ENCODE assay signal across 1 cellular context in the genomic region with DNA sequence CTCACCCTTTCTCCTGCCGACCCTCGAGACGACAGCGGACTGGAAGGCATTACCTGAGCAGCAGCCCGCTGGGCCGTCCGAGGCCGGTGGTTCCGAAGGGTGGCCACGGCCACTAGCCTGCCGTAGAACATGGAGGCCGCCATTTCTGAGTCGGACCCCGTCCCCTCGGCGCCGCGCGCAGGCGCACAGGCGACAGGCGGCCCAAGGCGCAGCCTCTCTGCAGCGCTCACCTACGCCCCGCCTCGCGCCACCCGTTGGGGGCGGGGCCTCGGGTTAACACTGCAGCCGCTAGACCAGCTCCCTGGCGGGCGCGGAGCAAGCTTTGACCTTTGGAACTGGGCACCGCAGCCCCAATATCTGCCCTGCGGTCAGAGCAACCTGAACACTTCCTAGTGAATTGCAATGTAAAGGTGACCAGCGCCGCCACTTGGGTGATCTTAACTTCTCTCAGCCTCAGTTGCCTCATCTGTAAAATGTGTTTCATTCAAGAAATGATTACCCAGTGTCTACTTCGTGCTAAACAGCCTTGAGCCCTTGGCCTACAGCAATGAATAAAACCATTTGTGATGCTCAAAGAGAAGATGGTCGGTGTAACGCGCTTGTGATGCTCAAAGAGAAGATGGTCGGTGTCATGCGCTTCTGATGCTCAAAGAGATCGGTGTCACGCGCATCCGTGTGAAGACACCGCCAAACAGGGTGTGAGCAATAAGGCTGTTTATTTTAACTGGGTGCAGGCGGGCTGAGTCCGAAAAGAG.
TF ChIP-seq lines count a peak whose summit lies in the region.

A gene (minus strand): TSS at position 147 of the 755 bp plus-strand sequence. CDS start 4 bp downstream, at position 143.

TF ChIP-seq in HepG2, 621 proteins besides CTCF, POLR2A, EP300 and RAD21 (continued from another document):
- TF ChIP-seq, protein P1, sequence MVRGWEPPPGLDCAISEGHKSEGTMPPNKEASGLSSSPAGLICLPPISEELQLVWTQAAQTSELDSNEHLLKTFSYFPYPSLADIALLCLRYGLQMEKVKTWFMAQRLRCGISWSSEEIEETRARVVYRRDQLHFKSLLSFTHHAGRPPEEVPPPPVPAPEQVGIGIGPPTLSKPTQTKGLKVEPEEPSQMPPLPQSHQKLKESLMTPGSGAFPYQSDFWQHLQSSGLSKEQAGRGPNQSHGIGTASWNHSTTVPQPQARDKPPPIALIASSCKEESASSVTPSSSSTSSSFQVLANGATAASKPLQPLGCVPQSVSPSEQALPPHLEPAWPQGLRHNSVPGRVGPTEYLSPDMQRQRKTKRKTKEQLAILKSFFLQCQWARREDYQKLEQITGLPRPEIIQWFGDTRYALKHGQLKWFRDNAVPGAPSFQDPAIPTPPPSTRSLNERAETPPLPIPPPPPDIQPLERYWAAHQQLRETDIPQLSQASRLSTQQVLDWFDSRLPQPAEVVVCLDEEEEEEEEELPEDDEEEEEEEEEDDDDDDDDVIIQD (CRISPR knock-in tag; IDR thresholded peaks at IDR 0.05; ENCODE audit: low read depth) = peak; percentile 50; the same call in 1 of the 2 replicates
- peak; percentile 65; the same call in 1 of the 2 replicates for TF ChIP-seq NCOR1 (IDR thresholded peaks at IDR 0.05; ENCODE audit: borderline replicate concordance, low read length)
- no peak for TF ChIP-seq ARHGAP35 (CRISPR knock-in tag; IDR thresholded peaks at IDR 0.05; ENCODE audit: borderline replicate concordance)
- TF ChIP-seq ZBTB38 (CRISPR knock-in tag; IDR thresholded peaks at IDR 0.05) = peak; percentile 56; the same call in 1 of the 2 replicates
- TF ChIP-seq, protein P2, sequence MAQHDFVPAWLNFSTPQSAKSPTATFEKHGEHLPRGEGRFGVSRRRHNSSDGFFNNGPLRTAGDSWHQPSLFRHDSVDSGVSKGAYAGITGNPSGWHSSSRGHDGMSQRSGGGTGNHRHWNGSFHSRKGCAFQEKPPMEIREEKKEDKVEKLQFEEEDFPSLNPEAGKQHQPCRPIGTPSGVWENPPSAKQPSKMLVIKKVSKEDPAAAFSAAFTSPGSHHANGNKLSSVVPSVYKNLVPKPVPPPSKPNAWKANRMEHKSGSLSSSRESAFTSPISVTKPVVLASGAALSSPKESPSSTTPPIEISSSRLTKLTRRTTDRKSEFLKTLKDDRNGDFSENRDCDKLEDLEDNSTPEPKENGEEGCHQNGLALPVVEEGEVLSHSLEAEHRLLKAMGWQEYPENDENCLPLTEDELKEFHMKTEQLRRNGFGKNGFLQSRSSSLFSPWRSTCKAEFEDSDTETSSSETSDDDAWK (CRISPR knock-in tag; IDR thresholded peaks at IDR 0.05) = no peak
- TF ChIP-seq MED1 (CRISPR knock-in tag; IDR thresholded peaks at IDR 0.05) = peak; percentile 76
- TF ChIP-seq ZNF264 (CRISPR knock-in tag; IDR thresholded peaks at IDR 0.05) = peak; percentile 56; the same call in 1 of the 2 replicates
- TF ChIP-seq EHMT2 (IDR thresholded peaks at IDR 0.05; ENCODE audit: borderline replicate concordance, low read depth, low read length) = no peak
- TF ChIP-seq, protein P3, sequence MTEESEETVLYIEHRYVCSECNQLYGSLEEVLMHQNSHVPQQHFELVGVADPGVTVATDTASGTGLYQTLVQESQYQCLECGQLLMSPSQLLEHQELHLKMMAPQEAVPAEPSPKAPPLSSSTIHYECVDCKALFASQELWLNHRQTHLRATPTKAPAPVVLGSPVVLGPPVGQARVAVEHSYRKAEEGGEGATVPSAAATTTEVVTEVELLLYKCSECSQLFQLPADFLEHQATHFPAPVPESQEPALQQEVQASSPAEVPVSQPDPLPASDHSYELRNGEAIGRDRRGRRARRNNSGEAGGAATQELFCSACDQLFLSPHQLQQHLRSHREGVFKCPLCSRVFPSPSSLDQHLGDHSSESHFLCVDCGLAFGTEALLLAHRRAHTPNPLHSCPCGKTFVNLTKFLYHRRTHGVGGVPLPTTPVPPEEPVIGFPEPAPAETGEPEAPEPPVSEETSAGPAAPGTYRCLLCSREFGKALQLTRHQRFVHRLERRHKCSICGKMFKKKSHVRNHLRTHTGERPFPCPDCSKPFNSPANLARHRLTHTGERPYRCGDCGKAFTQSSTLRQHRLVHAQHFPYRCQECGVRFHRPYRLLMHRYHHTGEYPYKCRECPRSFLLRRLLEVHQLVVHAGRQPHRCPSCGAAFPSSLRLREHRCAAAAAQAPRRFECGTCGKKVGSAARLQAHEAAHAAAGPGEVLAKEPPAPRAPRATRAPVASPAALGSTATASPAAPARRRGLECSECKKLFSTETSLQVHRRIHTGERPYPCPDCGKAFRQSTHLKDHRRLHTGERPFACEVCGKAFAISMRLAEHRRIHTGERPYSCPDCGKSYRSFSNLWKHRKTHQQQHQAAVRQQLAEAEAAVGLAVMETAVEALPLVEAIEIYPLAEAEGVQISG (CRISPR knock-in tag; IDR thresholded peaks at IDR 0.05) = peak; percentile 64; the same call in 1 of the 2 replicates
- 0 out of 2 replicates have a peak, but pooled peaks have one; percentile 52 for TF ChIP-seq ZNF746 (CRISPR knock-in tag; IDR thresholded peaks at IDR 0.05)
- 0 out of 2 replicates have a peak, but pooled peaks have one; percentile 54 for TF ChIP-seq KDM3A (CRISPR knock-in tag; IDR thresholded peaks at IDR 0.05; ENCODE audit: low read depth)
- peak; percentile 42; the same call in 1 of the 2 replicates for TF ChIP-seq FOXA3 (CRISPR knock-in tag; IDR thresholded peaks at IDR 0.05)
- peak; percentile 79 for TF ChIP-seq ZNF543 (CRISPR knock-in tag; IDR thresholded peaks at IDR 0.05)
- TF ChIP-seq NFKB2 (CRISPR knock-in tag; IDR thresholded peaks at IDR 0.05; ENCODE audit: borderline replicate concordance) = peak; percentile 77; the same call in 1 of the 2 replicates
- peak; percentile 2; the same call in 1 of the 2 replicates for TF ChIP-seq TGIF2 (CRISPR knock-in tag; IDR thresholded peaks at IDR 0.05)
- TF ChIP-seq ZNF629 (CRISPR knock-in tag; conservative IDR thresholded peaks at IDR 0.05) = peak; percentile 97
- peak; percentile 75; the same call in 1 of the 2 replicates for TF ChIP-seq ZMYM2 (CRISPR knock-in tag; IDR thresholded peaks at IDR 0.05)
- 0 out of 2 replicates have a peak, but pooled peaks have one; percentile 24 for TF ChIP-seq ZNF619 (CRISPR knock-in tag; IDR thresholded peaks at IDR 0.05)
- no peak for TF ChIP-seq ZNF234 (CRISPR knock-in tag; conservative IDR thresholded peaks at IDR 0.05)
- TF ChIP-seq, protein P4, sequence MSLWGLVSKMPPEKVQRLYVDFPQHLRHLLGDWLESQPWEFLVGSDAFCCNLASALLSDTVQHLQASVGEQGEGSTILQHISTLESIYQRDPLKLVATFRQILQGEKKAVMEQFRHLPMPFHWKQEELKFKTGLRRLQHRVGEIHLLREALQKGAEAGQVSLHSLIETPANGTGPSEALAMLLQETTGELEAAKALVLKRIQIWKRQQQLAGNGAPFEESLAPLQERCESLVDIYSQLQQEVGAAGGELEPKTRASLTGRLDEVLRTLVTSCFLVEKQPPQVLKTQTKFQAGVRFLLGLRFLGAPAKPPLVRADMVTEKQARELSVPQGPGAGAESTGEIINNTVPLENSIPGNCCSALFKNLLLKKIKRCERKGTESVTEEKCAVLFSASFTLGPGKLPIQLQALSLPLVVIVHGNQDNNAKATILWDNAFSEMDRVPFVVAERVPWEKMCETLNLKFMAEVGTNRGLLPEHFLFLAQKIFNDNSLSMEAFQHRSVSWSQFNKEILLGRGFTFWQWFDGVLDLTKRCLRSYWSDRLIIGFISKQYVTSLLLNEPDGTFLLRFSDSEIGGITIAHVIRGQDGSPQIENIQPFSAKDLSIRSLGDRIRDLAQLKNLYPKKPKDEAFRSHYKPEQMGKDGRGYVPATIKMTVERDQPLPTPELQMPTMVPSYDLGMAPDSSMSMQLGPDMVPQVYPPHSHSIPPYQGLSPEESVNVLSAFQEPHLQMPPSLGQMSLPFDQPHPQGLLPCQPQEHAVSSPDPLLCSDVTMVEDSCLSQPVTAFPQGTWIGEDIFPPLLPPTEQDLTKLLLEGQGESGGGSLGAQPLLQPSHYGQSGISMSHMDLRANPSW (CRISPR knock-in tag; IDR thresholded peaks at IDR 0.05; ENCODE audit: borderline replicate concordance) = no peak
- TF ChIP-seq BRD4 (CRISPR knock-in tag; IDR thresholded peaks at IDR 0.05) = peak; percentile 53; the same call in 1 of the 2 replicates
- TF ChIP-seq ZNF331 (CRISPR knock-in tag; IDR thresholded peaks at IDR 0.05) = peak; percentile 57
- no peak for TF ChIP-seq SOX13 (IDR thresholded peaks at IDR 0.05)
- TF ChIP-seq SOX13 (CRISPR knock-in tag; conservative IDR thresholded peaks at IDR 0.05 in 1 of 2, IDR thresholded peaks at IDR 0.05 in 1 of 2) = peak in 1 of 2 experiments; percentile 15; a peak in 1 of 4 replicates
- TF ChIP-seq, protein P5, sequence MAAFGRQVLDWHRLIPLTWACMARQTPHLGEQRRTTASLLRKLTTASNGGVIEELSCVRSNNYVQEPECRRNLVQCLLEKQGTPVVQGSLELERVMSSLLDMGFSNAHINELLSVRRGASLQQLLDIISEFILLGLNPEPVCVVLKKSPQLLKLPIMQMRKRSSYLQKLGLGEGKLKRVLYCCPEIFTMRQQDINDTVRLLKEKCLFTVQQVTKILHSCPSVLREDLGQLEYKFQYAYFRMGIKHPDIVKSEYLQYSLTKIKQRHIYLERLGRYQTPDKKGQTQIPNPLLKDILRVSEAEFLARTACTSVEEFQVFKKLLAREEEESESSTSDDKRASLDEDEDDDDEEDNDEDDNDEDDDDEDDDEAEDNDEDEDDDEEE (CRISPR knock-in tag; IDR thresholded peaks at IDR 0.05) = peak; percentile 58; the same call in 1 of the 2 replicates
- TF ChIP-seq, protein P6, sequence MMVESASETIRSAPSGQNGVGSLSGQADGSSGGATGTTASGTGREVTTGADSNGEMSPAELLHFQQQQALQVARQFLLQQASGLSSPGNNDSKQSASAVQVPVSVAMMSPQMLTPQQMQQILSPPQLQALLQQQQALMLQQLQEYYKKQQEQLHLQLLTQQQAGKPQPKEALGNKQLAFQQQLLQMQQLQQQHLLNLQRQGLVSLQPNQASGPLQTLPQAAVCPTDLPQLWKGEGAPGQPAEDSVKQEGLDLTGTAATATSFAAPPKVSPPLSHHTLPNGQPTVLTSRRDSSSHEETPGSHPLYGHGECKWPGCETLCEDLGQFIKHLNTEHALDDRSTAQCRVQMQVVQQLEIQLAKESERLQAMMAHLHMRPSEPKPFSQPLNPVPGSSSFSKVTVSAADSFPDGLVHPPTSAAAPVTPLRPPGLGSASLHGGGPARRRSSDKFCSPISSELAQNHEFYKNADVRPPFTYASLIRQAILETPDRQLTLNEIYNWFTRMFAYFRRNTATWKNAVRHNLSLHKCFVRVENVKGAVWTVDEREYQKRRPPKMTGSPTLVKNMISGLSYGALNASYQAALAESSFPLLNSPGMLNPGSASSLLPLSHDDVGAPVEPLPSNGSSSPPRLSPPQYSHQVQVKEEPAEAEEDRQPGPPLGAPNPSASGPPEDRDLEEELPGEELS (CRISPR knock-in tag; IDR thresholded peaks at IDR 0.05) = peak; percentile 48; the same call in 1 of the 2 replicates
- no peak for TF ChIP-seq SP2 (CRISPR knock-in tag; IDR thresholded peaks at IDR 0.05)
- peak; percentile 95 for TF ChIP-seq RBFOX2 (IDR thresholded peaks at IDR 0.05; ENCODE audit: low read depth, low read length)
- TF ChIP-seq KLF6 (CRISPR knock-in tag; IDR thresholded peaks at IDR 0.05) = peak; percentile 74; the same call in 1 of the 2 replicates
- TF ChIP-seq DNMT1 (CRISPR knock-in tag; IDR thresholded peaks at IDR 0.05) = peak; percentile 19; the same call in 1 of the 2 replicates
- TF ChIP-seq DR1 (CRISPR knock-in tag; IDR thresholded peaks at IDR 0.05) = peak; percentile 51; the same call in 1 of the 2 replicates
- TF ChIP-seq FOXK2 (IDR thresholded peaks at IDR 0.05) = no peak
- 0 out of 2 replicates have a peak, but pooled peaks have one; percentile 17 for TF ChIP-seq ZBTB7B (CRISPR knock-in tag; IDR thresholded peaks at IDR 0.05)
- TF ChIP-seq ZNF337 (CRISPR knock-in tag; IDR thresholded peaks at IDR 0.05; ENCODE audit: borderline replicate concordance, low read depth) = no peak
- 0 out of 2 replicates have a peak, but pooled peaks have one; percentile 9 for TF ChIP-seq ZNF263 (CRISPR knock-in tag; IDR thresholded peaks at IDR 0.05)
- TF ChIP-seq U2AF1 (optimal IDR thresholded peaks at IDR 0.05; ENCODE audit: low read depth, low read length) = peak; percentile 68
- no peak; the same call in 1 of the 2 replicates for TF ChIP-seq ETV6 (CRISPR knock-in tag; conservative IDR thresholded peaks at IDR 0.05)
- TF ChIP-seq KLF11 (CRISPR knock-in tag; IDR thresholded peaks at IDR 0.05) = no peak
- TF ChIP-seq ZNF382 (CRISPR knock-in tag; IDR thresholded peaks at IDR 0.05; ENCODE audit: borderline replicate concordance) = no peak
- TF ChIP-seq, protein P7, sequence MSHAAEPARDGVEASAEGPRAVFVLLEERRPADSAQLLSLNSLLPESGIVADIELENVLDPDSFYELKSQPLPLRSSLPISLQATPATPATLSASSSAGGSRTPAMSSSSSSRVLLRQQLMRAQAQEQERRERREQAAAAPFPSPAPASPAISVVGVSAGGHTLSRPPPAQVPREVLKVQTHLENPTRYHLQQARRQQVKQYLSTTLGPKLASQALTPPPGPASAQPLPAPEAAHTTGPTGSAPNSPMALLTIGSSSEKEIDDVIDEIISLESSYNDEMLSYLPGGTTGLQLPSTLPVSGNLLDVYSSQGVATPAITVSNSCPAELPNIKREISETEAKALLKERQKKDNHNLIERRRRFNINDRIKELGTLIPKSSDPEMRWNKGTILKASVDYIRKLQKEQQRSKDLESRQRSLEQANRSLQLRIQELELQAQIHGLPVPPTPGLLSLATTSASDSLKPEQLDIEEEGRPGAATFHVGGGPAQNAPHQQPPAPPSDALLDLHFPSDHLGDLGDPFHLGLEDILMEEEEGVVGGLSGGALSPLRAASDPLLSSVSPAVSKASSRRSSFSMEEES (CRISPR knock-in tag; IDR thresholded peaks at IDR 0.05) = 0 out of 2 replicates have a peak, but pooled peaks have one; percentile 31
- TF ChIP-seq, protein P8, sequence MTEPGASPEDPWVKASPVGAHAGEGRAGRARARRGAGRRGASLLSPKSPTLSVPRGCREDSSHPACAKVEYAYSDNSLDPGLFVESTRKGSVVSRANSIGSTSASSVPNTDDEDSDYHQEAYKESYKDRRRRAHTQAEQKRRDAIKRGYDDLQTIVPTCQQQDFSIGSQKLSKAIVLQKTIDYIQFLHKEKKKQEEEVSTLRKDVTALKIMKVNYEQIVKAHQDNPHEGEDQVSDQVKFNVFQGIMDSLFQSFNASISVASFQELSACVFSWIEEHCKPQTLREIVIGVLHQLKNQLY (CRISPR knock-in tag; IDR thresholded peaks at IDR 0.05) = peak; percentile 58; the same call in 1 of the 2 replicates
